In the genomic region with DNA sequence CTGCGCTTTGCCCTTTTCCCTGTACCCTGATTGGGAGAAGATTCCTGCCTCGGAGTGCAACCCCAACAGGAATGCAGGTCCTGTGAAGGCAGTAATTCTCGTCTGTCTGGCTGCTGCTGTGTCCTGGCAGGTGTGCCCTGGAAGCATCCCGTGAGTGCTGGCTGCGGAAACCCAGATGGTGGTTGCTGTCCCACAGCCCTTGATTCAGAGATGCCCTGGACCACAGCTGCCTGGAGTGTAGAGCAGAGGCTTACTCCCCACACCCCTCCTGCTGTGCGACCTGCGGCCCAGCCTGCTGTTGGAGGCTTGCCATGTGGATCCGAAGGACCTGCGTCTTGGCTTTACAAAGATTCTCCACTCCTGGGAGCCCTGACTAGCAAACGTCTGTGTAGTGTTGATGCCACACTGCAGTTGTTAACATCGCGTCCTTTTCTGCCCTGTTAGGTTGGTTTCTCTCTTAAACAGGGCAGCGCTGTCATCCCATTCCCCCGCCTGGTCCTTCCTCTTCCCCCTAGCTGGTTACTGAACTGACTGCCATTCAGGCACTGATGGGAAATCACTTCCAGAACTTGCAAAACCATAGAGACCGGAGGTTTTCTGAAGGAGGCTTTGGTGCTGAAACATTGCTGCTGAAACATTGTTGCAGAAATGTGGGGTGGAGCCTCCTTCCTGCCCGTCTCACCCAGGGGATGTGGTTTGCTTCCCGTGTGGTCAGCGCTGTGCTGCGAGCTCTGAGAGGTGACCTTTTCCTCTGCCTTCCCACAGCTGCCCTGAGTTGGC, we compare ENCODE assay signal across 10 cellular contexts. TPM values are rescaled to one million over a fixed set of nuclear protein-coding genes. Genes with fewer than 3 reads are reported as not detected.
DNase-seq lines count a peak whose midpoint lies in the region; ATAC-seq, FAIRE-seq and TF ChIP-seq lines count a peak whose summit lies in the region.
"Had no signal": no experiment of that assay in that cellular context is flagged by ENCODE, and none has a peak within 500 bp of the region (broad histone marks: within the 10 kb centered on the region; RNA-seq: fewer than 3 reads in every experiment).

No MANE protein-coding gene starts in this region.

- peaks cover 11% of the 10 kb centered on the region for H3K4me1 ChIP-seq in lower lobe of right lung

- H3K27me3 ChIP-seq in lower lobe of right lung (ENCODE audit: low read depth) = no peaks in the 10 kb centered on the region

- TF ChIP-seq CTCF in astrocyte of the spinal cord (IDR thresholded peaks at IDR 0.05; ENCODE audit: low read depth, low read length) (no peak), lower lobe of right lung (IDR thresholded peaks at IDR 0.05) (no peak)

- in situ Hi-C loops in astrocyte of the spinal cord (cut with HindIII; ENCODE audit: low sequenced_read_pairs) = no loop called here

- ATAC-seq in lower lobe of right lung (peak; percentile 68 to 84), GM19395 (IDR thresholded peaks at IDR 0.05; ENCODE audit: unreplicated experiment) (no peak)

- H3K36me3 ChIP-seq in lower lobe of right lung = peaks cover 62% of the 10 kb centered on the region

- H3K27ac ChIP-seq in lower lobe of right lung = no peak overlapping the region

- H3K4me3 ChIP-seq in astrocyte of the spinal cord (ENCODE audit: low read depth, low read length) = no peak overlapping the region
- no peak overlapping the region for H3K4me3 ChIP-seq in lower lobe of right lung

- DNase-seq in CD1c-positive myeloid dendritic cell (ENCODE audit: extremely low spot score) (peak; percentile 64), MV-4-11 (lab: John Stamatoyannopoulos, UW) (peak; percentile 89), astrocyte of the spinal cord (ENCODE audit: low read depth, low spot score) (peak; percentile 68), lower lobe of right lung (peak; percentile 74), anterior cingulate cortex (lab: John Stamatoyannopoulos, UW) (no peak), RKO (ENCODE audit: low spot score) (no peak), GM19239 (ENCODE audit: insufficient read length, low spot score) (no peak)
- DNase-seq: SK-N-SH had no signal

- intact Hi-C loops in lower lobe of right lung (cut with DNase I) = no loop called here

- no peaks in the 10 kb centered on the region for H3K9me3 ChIP-seq in lower lobe of right lung
- H3K9me3 ChIP-seq: SK-N-SH had no signal

- FAIRE-seq in GM19239 (lab: Jason Lieb, UNC) = no peak
- FAIRE-seq: colon had no signal

RNA-seq across cellular contexts. Expression of a gene that starts 53.3 kb away (rescaled TPM):
- 103 TPM for total RNA-seq in lower lobe of right lung

Comparison
In these comparisons a context has a peak if more than half of its experiments do, and no peak if none do; other contexts are left out.
1. DNase-seq: peak in CD1c-positive myeloid dendritic cell (single experiment), MV-4-11 (single experiment), astrocyte of the spinal cord (single experiment) and lower lobe of right lung (single experiment); none in anterior cingulate cortex (0 of 58), RKO (single experiment) and GM19239 (single experiment).